21 cellular contexts compared by ENCODE assay signal in the genomic region with DNA sequence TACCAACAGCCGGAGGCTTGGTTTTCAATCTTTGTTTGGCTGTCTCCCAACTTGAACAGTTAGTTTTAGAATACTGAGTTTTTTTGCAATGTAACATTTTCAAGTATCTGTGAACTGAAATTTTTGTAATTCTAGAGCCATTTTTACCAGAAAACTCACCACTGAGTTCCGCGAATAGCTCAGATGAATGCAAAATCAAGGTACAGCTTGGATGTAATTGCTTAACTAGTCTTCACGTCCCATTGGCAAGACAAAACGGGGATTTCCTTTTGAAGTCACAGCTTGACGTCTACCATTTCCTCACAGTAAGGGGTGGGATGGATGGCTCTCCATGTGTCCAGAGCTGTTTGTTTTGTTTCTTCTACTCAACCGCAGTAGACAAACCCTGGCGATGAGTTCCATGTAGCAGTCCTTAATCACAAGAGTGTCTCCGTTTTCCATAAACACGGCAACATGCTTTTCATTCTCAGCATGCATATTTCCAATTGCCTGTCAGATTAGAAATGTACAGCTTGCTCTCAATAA. TPM values are rescaled to one million over a fixed set of nuclear protein-coding genes. Genes with fewer than 3 reads are reported as not detected.
DNase-seq lines count a peak whose midpoint lies in the region; ATAC-seq and TF ChIP-seq lines count a peak whose summit lies in the region.
"Had no signal": no experiment of that assay in that cellular context is flagged by ENCODE, and none has a peak within 500 bp of the region (broad histone marks: within the 10 kb centered on the region; RNA-seq: fewer than 3 reads in every experiment).

No MANE protein-coding gene starts in this region.

- peak; percentile 13 for DNase-seq in NCI-H748 (lab: John Stamatoyannopoulos, UW; ENCODE audit: unreplicated experiment)
- no peak for DNase-seq in NCI-H748 treated with DMSO at 0.1 percent for 48 hours (lab: John Stamatoyannopoulos, UW)
- peak; percentile 90 for DNase-seq in NCI-H146 (lab: John Stamatoyannopoulos, UW)
- DNase-seq in NCI-H510A (lab: John Stamatoyannopoulos, UW): peak; percentile 63
- DNase-seq in smooth muscle cell of the brain vasculature (ENCODE audit: low read depth, low spot score): peak; percentile 13
- DNase-seq in foreskin keratinocyte: no peak
- DNase-seq: Calu3; CD4-positive, alpha-beta memory T cell; DMS53; HFFc6; KBM-7; NCI-H1436 treated with DMSO at 0.1 percent for 48 hours; NCI-H446 treated with DMSO at 0.1 percent for 48 hours; PC-9; T-helper 1 cell had no signal

- no peak for ATAC-seq in GM21723 (IDR thresholded peaks at IDR 0.05; ENCODE audit: unreplicated experiment)
- ATAC-seq in GM18517 (IDR thresholded peaks at IDR 0.05; ENCODE audit: unreplicated experiment): no peak
- ATAC-seq in foreskin keratinocyte: no peak
- ATAC-seq: A549, HepG2 had no signal

- no peak for TF ChIP-seq CTCF in foreskin keratinocyte (conservative IDR thresholded peaks at IDR 0.05)

- no peak overlapping the region for H3K27ac ChIP-seq in foreskin keratinocyte
- H3K27ac ChIP-seq: A549, BLaER1, PC-9, RWPE1 had no signal

- no peaks in the 10 kb centered on the region for H3K4me1 ChIP-seq in foreskin keratinocyte
- H3K4me1 ChIP-seq: A549, BLaER1 had no signal

- H3K27me3 ChIP-seq in foreskin keratinocyte: no peaks in the 10 kb centered on the region
- H3K27me3 ChIP-seq: BLaER1 had no signal

RNA-seq across cellular contexts. Expression of a gene that starts 55.8 kb away (rescaled TPM):
- total RNA-seq in foreskin keratinocyte: 30.3 and 35.8 TPM in 2 replicates
- polyA plus RNA-seq in foreskin keratinocyte: 11.1 and 14.3 TPM in 2 replicates
- total RNA-seq: HFFc6, PC-9 had no signal

Comparison
In these comparisons a context has a peak if more than half of its experiments do, and no peak if none do; other contexts are left out.
1. DNase-seq: peak in NCI-H748 (single experiment), NCI-H146 (single experiment), NCI-H510A (single experiment) and smooth muscle cell of the brain vasculature (single experiment); none in NCI-H748 treated with DMSO at 0.1 percent for 48 hours (single experiment) and foreskin keratinocyte (0 of 2).